Comparison of ENCODE assay signal across 8 cellular contexts in the genomic region with DNA sequence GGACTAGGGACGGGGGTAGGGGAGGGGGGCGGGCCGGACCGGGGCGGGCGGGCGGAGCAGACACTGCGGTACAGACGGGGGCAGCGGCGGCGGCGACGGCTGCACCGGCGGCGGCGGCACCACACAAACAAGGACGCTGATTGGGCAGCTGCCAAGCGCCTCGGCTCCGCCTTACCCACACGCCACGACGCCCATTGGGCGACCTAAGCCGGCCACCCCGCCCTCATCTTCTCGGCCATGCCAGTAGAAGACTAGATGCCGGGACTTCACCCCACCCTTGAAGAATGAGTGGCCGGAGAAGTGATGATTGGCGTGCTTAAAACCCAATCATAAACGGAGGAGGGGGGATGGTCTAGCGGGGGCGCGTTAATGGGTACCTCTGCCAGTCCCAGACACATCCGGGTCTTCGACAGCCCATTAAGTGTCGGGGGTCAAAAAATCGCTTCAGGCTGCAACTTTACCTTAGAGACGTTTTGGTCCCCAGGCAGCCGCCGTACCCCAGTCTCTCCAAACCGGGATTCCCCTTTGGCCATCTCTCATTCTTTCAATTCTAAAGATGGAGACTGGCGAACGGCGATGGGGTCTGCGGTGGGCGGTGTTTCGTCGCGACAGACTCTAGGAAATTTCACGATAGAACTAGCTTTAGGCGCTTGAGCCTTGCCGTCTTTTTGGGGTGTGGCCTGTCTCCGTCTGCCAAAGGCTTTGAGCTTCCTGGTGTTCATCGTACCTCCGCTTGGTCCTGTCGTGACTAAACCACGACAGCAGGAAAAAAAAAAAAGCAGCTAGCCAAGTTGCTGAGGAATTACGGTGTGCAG. TPM values are rescaled to one million over a fixed set of nuclear protein-coding genes. Genes with fewer than 3 reads are reported as not detected.
DNase-seq lines count a peak whose midpoint lies in the region; ATAC-seq and TF ChIP-seq lines count a peak whose summit lies in the region.

Gene GATAD2B, minus strand, starts transcription at position 135 of the 815 bp plus-strand sequence. CDS start 94,625 bp downstream, outside the sequence.

- H3K4me3 Mint-ChIP-seq in activated T-helper 2 cell treated with anti-CD3 and anti-CD28 coated beads, Interferon-gamma antibody, Interleukin-2, Interleukin-4, amounts not matched to agents 10 μg/mL and 5 μg/mL and 100 μg/mL, durations not matched to agents 14 hours and 24 hours and 36 hours (ENCODE audit: low read depth) = peak within 1 kb of the TSS; percentile 94
- H3K4me3 Mint-ChIP-seq in natural killer cell treated with Interleukin-12 subunit alpha and Interleukin-12 subunit beta and Interleukin-15 and Interleukin-18, amount 100 ng/mL, for 72 hours = peak within 1 kb of the TSS; percentile 95

- peaks cover 19% of the 10 kb centered on the region for H3K36me3 Mint-ChIP-seq in activated T-helper 2 cell treated with anti-CD3 and anti-CD28 coated beads, Interferon-gamma antibody, Interleukin-2, Interleukin-4, amounts not matched to agents 10 μg/mL and 5 μg/mL and 100 μg/mL, durations not matched to agents 14 hours and 24 hours and 36 hours (ENCODE audit: low read depth)
- peaks cover 4% of the 10 kb centered on the region for H3K36me3 Mint-ChIP-seq in natural killer cell treated with Interleukin-12 subunit alpha and Interleukin-12 subunit beta and Interleukin-15 and Interleukin-18, amount 100 ng/mL, for 72 hours

- H3K4me3 ChIP-seq in RWPE2 (ENCODE audit: severe bottlenecking) (peak within 1 kb of the TSS; percentile 55), fibroblast of pulmonary artery (replicated peaks; ENCODE audit: low read depth, low read length) (peak within 1 kb of the TSS; percentile 78)

- H3K27me3 Mint-ChIP-seq in activated T-helper 2 cell treated with anti-CD3 and anti-CD28 coated beads, Interferon-gamma antibody, Interleukin-2, Interleukin-4, amounts not matched to agents 10 μg/mL and 5 μg/mL and 100 μg/mL, durations not matched to agents 14 hours and 24 hours and 36 hours (ENCODE audit: low read depth) = no peaks in the 10 kb centered on the region
- no peaks in the 10 kb centered on the region for H3K27me3 Mint-ChIP-seq in natural killer cell treated with Interleukin-12 subunit alpha and Interleukin-12 subunit beta and Interleukin-15 and Interleukin-18, amount 100 ng/mL, for 72 hours

- no peaks in the 10 kb centered on the region for H3K27me3 ChIP-seq in RWPE2 (ENCODE audit: insufficient read depth, poor library complexity, severe bottlenecking)

- H3K27ac Mint-ChIP-seq in activated T-helper 2 cell treated with anti-CD3 and anti-CD28 coated beads, Interferon-gamma antibody, Interleukin-2, Interleukin-4, amounts not matched to agents 10 μg/mL and 5 μg/mL and 100 μg/mL, durations not matched to agents 14 hours and 24 hours and 36 hours = peak within 1 kb of the TSS; percentile 94
- peak within 1 kb of the TSS; percentile 94 to 96 for H3K27ac Mint-ChIP-seq in natural killer cell treated with Interleukin-12 subunit alpha and Interleukin-12 subunit beta and Interleukin-15 and Interleukin-18, amount 100 ng/mL, for 72 hours

- no peaks in the 10 kb centered on the region for H3K9me3 Mint-ChIP-seq in activated T-helper 2 cell treated with anti-CD3 and anti-CD28 coated beads, Interferon-gamma antibody, Interleukin-2, Interleukin-4, amounts not matched to agents 10 μg/mL and 5 μg/mL and 100 μg/mL, durations not matched to agents 14 hours and 24 hours and 36 hours
- no peaks in the 10 kb centered on the region for H3K9me3 Mint-ChIP-seq in natural killer cell treated with Interleukin-12 subunit alpha and Interleukin-12 subunit beta and Interleukin-15 and Interleukin-18, amount 100 ng/mL, for 72 hours

- peak within 1 kb of the TSS; percentile 82 for H3K27ac ChIP-seq in RWPE2 (ENCODE audit: poor library complexity, severe bottlenecking)

- intact Hi-C loops in activated T-helper 2 cell treated with anti-CD3 and anti-CD28 coated beads, Interferon-gamma antibody, Interleukin-2, Interleukin-4, amounts not matched to agents 10 μg/mL and 5 μg/mL and 100 μg/mL, durations not matched to agents 14 hours and 24 hours and 36 hours (cut with micrococcal nuclease) = loop anchor here (1.0 to 5.0 kb wide), 9 partner anchors 23 to 297 kb away; partner anchors contain the start of genes CRTC2, DENND4B, RPS27 and UBAP2L

- ATAC-seq in RWPE2 (ENCODE audit: low read depth) = peak; percentile 94
- ATAC-seq in natural killer cell treated with Interleukin-12 subunit alpha and Interleukin-12 subunit beta and Interleukin-15 and Interleukin-18, amount 100 ng/mL, for 72 hours = peak; percentile 98
- ATAC-seq in stimulated activated naive CD8-positive, alpha-beta T cell treated with anti-CD3 and anti-CD28 coated beads, Interleukin-15, Interleukin-2, amounts not matched to agents 100 U/mL and 50 U/mL, for 24 hours = peak; percentile 97

- H3K4me1 ChIP-seq in RWPE2 (ENCODE audit: insufficient read depth, poor library complexity, severe bottlenecking) = peaks cover 11% of the 10 kb centered on the region

- H3K9me3 ChIP-seq in RWPE2 (ENCODE audit: severe bottlenecking) = no peaks in the 10 kb centered on the region

- peaks cover 16% of the 10 kb centered on the region for H3K36me3 ChIP-seq in RWPE2 (ENCODE audit: low read depth)

- DNase-seq in EH (ENCODE audit: low read depth) (peak; percentile 100), H4 (ENCODE audit: low spot score) (peak; percentile 99), LoVo (ENCODE audit: low spot score) (peak; percentile 99), RWPE2 (ENCODE audit: low spot score) (peak; percentile 100), fibroblast of pulmonary artery (ENCODE audit: low read depth) (peak; percentile 100)
- DNase-seq in activated T-helper 2 cell treated with anti-CD3 and anti-CD28 coated beads, Interferon-gamma antibody, Interleukin-2, Interleukin-4, amounts not matched to agents 10 μg/mL and 5 μg/mL and 100 μg/mL, durations not matched to agents 14 hours and 24 hours and 36 hours (ENCODE audit: low spot score) = peak; percentile 99
- DNase-seq in natural killer cell treated with Interleukin-12 subunit alpha and Interleukin-12 subunit beta and Interleukin-15 and Interleukin-18, amount 100 ng/mL, for 72 hours (ENCODE audit: low spot score) = peak; percentile 100
- DNase-seq in stimulated activated naive CD8-positive, alpha-beta T cell treated with anti-CD3 and anti-CD28 coated beads, Interleukin-15, Interleukin-2, amounts not matched to agents 100 U/mL and 50 U/mL, for 24 hours = peak; percentile 97

- H3K4me1 Mint-ChIP-seq in activated T-helper 2 cell treated with anti-CD3 and anti-CD28 coated beads, Interferon-gamma antibody, Interleukin-2, Interleukin-4, amounts not matched to agents 10 μg/mL and 5 μg/mL and 100 μg/mL, durations not matched to agents 14 hours and 24 hours and 36 hours (ENCODE audit: low read depth) = peaks cover 35% of the 10 kb centered on the region
- peaks cover 29 to 42% of the 10 kb centered on the region in 2 donors for H3K4me1 Mint-ChIP-seq in natural killer cell treated with Interleukin-12 subunit alpha and Interleukin-12 subunit beta and Interleukin-15 and Interleukin-18, amount 100 ng/mL, for 72 hours (ENCODE audit: low read depth in 2 of 2)

- TF ChIP-seq CTCF in RWPE2 (IDR thresholded peaks at IDR 0.05; ENCODE audit: poor library complexity, severe bottlenecking) = no peak
- TF ChIP-seq CTCF in fibroblast of pulmonary artery (IDR thresholded peaks at IDR 0.05; ENCODE audit: low read length, missing control alignments) = no peak

RNA-seq across cellular contexts. Expression of gene GATAD2B, which starts in this region (rescaled TPM):
- 4.9 and 7.2 TPM in 2 replicates for total RNA-seq in H4 (2014; rRNA removed; shearing (Covaris generic))
- 70.0 and 70.2 TPM in 2 replicates for total RNA-seq in activated T-helper 2 cell treated with anti-CD3 and anti-CD28 coated beads, Interferon-gamma antibody, Interleukin-2, Interleukin-4, amounts not matched to agents 10 μg/mL and 5 μg/mL and 100 μg/mL, durations not matched to agents 14 hours and 24 hours and 36 hours
- 10 to 100 TPM; 58.5 to 76.6 TPM for total RNA-seq in natural killer cell treated with Interleukin-12 subunit alpha and Interleukin-12 subunit beta and Interleukin-15 and Interleukin-18, amount 100 ng/mL, for 72 hours

Comparison
In these comparisons a context has a peak if more than half of its experiments do, and no peak if none do; other contexts are left out.
1. Peak in every context shown above with its lines: DNase-seq, ATAC-seq, H3K4me3 ChIP-seq and H3K27ac ChIP-seq.